ENCODE assay signal across 8 cellular contexts in the genomic region with DNA sequence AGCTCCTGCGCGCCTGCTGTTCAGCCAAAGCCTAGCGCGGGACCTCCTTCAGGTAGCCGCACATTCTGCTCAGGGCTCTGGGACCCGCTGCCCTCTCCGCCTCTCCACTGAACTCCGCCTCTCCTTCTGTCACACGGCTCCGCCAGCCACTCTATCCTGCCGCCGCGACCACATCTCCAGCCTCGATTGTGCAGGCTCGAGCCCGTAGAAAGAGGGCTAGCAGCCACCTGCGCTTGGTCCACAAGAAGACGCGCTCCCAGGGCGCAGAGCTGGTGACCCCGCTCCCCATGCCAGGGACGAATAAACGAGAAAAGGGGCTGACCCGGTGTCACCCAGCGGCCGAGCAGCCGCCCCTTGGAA. TPM values are rescaled to one million over a fixed set of nuclear protein-coding genes. Genes with fewer than 3 reads are reported as not detected.
DNase-seq lines count a peak whose midpoint lies in the region; ATAC-seq and TF ChIP-seq lines count a peak whose summit lies in the region.

No MANE protein-coding gene starts in this region.

- peaks cover 39% of the 10 kb centered on the region for H3K4me1 Mint-ChIP-seq in activated CD4-positive, alpha-beta T cell treated with anti-CD3 and anti-CD28 coated beads, Interleukin-2, amount 10 ng/mL, durations not matched to agents 7 days and 5 days
- H3K4me1 Mint-ChIP-seq in activated naive CD8-positive, alpha-beta T cell (ENCODE audit: low read depth), result peaks cover 38% of the 10 kb centered on the region

- in situ Hi-C loops in KBM-7 (cut with MboI; ENCODE audit: low pct_unique_long_range_greater_than_20kb, low sequenced_read_pairs), result no loop called here

- H3K27me3 Mint-ChIP-seq in activated CD4-positive, alpha-beta T cell treated with anti-CD3 and anti-CD28 coated beads, Interleukin-2, amount 10 ng/mL, durations not matched to agents 7 days and 5 days, result peaks cover 28% of the 10 kb centered on the region
- peaks cover 12% of the 10 kb centered on the region for H3K27me3 Mint-ChIP-seq in activated naive CD8-positive, alpha-beta T cell

- H3K27ac ChIP-seq in left lung (no peak overlapping the region), thoracic aorta (no peak overlapping the region)

- POLR2A ChIA-PET in activated CD4-positive, alpha-beta T cell treated with anti-CD3 and anti-CD28 coated beads, Interleukin-2, amount 10 ng/mL, durations not matched to agents 7 days and 5 days (lab: Charles Lee), result no interaction called here

- H3K36me3 ChIP-seq in left lung (no peaks in the 10 kb centered on the region), thoracic aorta (no peaks in the 10 kb centered on the region)

- H3K4me1 ChIP-seq in left lung, result peaks cover 0 to 25% of the 10 kb centered on the region in 2 donors
- peaks cover 10 to 16% of the 10 kb centered on the region in 2 donors for H3K4me1 ChIP-seq in thoracic aorta (ENCODE audit: control insufficient read depth in 1 of 2, low read depth in 2 of 2)

- H3K4me3 ChIP-seq in left lung (peak overlapping the region; percentile 47 to 49), thoracic aorta (peak overlapping the region; percentile 68)

- no peak overlapping the region for H3K27ac Mint-ChIP-seq in activated CD4-positive, alpha-beta T cell treated with anti-CD3 and anti-CD28 coated beads, Interleukin-2, amount 10 ng/mL, durations not matched to agents 7 days and 5 days
- H3K27ac Mint-ChIP-seq in activated naive CD8-positive, alpha-beta T cell, result no peak overlapping the region

- intact Hi-C loops in left lung (cut with DNase I), result no loop called here

- TF ChIP-seq CTCF in left lung (IDR thresholded peaks at IDR 0.05) (no peak), thoracic aorta (IDR thresholded peaks at IDR 0.05) (no peak)

- H3K4me3 Mint-ChIP-seq in activated CD4-positive, alpha-beta T cell treated with anti-CD3 and anti-CD28 coated beads, Interleukin-2, amount 10 ng/mL, durations not matched to agents 7 days and 5 days, result peak overlapping the region; percentile 78
- peak overlapping the region; percentile 93 for H3K4me3 Mint-ChIP-seq in activated naive CD8-positive, alpha-beta T cell

- H3K36me3 Mint-ChIP-seq in activated CD4-positive, alpha-beta T cell treated with anti-CD3 and anti-CD28 coated beads, Interleukin-2, amount 10 ng/mL, durations not matched to agents 7 days and 5 days (ENCODE audit: low read depth), result no peaks in the 10 kb centered on the region
- no peaks in the 10 kb centered on the region for H3K36me3 Mint-ChIP-seq in activated naive CD8-positive, alpha-beta T cell

- H3K27me3 ChIP-seq in left lung (peaks cover 8 to 49% of the 10 kb centered on the region in 2 donors), thoracic aorta (replicated peaks; ENCODE audit: insufficient read depth) (no peaks in the 10 kb centered on the region)

- peak; percentile 17 for DNase-seq in activated CD4-positive, alpha-beta T cell treated with anti-CD3 and anti-CD28 coated beads, Interleukin-2, amount 10 ng/mL, durations not matched to agents 7 days and 5 days
- DNase-seq in activated CD4-positive, alpha-beta T cell treated with anti-CD3 and anti-CD28 coated beads for 1 hour, result no peak
- peak; percentile 32 to 80 for DNase-seq in left lung
- DNase-seq in thoracic aorta (ENCODE audit: low spot score), result no peak
- no peak for DNase-seq in KBM-7
- DNase-seq in RKO (ENCODE audit: low spot score), result no peak

- no peaks in the 10 kb centered on the region for H3K9me3 Mint-ChIP-seq in activated CD4-positive, alpha-beta T cell treated with anti-CD3 and anti-CD28 coated beads, Interleukin-2, amount 10 ng/mL, durations not matched to agents 7 days and 5 days
- no peaks in the 10 kb centered on the region for H3K9me3 Mint-ChIP-seq in activated naive CD8-positive, alpha-beta T cell (ENCODE audit: low read depth)

- ATAC-seq in left lung (peak; percentile 7), thoracic aorta (ENCODE audit: insufficient number of reproducible peaks, low FRiP score, low read depth) (no peak), GM19324 (IDR thresholded peaks at IDR 0.05; ENCODE audit: low FRiP score, unreplicated experiment) (no peak)

- H3K9me3 ChIP-seq in left lung, result no peaks in the 10 kb centered on the region
- H3K9me3 ChIP-seq in thoracic aorta, result no peaks in the 10 kb centered on the region

- CTCF ChIA-PET in activated CD4-positive, alpha-beta T cell treated with anti-CD3 and anti-CD28 coated beads, Interleukin-2, amount 10 ng/mL, durations not matched to agents 7 days and 5 days (lab: Charles Lee), result interaction anchor here (0.9 to 1.7 kb wide), 10 partner anchors 10 to 380 kb away, joined by 3 to 9 read pairs (median 4); no protein-coding TSS in a partner anchor

RNA-seq across cellular contexts. Expression of a gene that starts 1.1 kb away (rescaled TPM):
- 10 to 100 TPM; 19.9 to 21.3 TPM for total RNA-seq in activated CD4-positive, alpha-beta T cell treated with anti-CD3 and anti-CD28 coated beads, Interleukin-2, amount 10 ng/mL, durations not matched to agents 7 days and 5 days
- total RNA-seq in left lung (10 to 100 TPM; 60.7 to 82.5 TPM), thoracic aorta (10 to 100 TPM; 31.0 to 48.7 TPM)

Comparison
In these comparisons a context has a peak if more than half of its experiments do, and no peak if none do; other contexts are left out.
1. DNase-seq: peak in activated CD4-positive, alpha-beta T cell treated with anti-CD3 and anti-CD28 coated beads, Interleukin-2, amount 10 ng/mL, durations not matched to agents 7 days and 5 days (single experiment) and left lung (2 of 2); none in activated CD4-positive, alpha-beta T cell treated with anti-CD3 and anti-CD28 coated beads for 1 hour (single experiment), thoracic aorta (single experiment), KBM-7 (single experiment) and RKO (single experiment).